ENCODE assay signal across 20 cellular contexts in the genomic region with DNA sequence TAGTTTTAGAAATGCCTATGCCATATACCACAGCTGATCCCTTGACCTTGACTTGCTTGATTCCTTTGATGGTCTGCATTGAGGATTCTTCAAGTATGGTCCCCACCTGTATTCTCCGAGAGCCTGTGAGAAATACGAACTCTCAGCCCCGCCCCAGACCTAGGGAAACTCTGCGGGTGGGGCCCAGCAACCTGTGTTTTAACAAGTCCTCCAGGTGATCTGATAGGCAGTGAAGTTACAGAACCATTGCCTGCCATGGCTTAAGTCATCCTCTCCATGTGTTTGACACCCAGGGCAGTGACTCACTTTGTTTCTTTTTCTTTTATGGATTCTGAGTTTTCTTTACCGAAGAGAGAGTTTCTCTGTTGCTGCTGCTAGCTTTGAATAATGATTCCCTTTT. TPM values are rescaled to one million over a fixed set of nuclear protein-coding genes. Genes with fewer than 3 reads are reported as not detected.
DNase-seq lines count a peak whose midpoint lies in the region; TF ChIP-seq lines count a peak whose summit lies in the region.
"Had no signal": no experiment of that assay in that cellular context is flagged by ENCODE, and none has a peak within 500 bp of the region (broad histone marks: within the 10 kb centered on the region; RNA-seq: fewer than 3 reads in every experiment).

No MANE protein-coding gene starts in this region.

- H3K9ac ChIP-seq in H9 (ENCODE audit: extremely low read depth, insufficient read length, low read length) (no peak overlapping the region), endodermal cell (ENCODE audit: extremely low read depth, low read length, poor library complexity, severe bottlenecking) (no peak overlapping the region)

- H3K56ac ChIP-seq in H9 (ENCODE audit: insufficient read length, low read depth, low read length), result no peak overlapping the region

- no peak overlapping the region for H3T11ph ChIP-seq in H9 (ENCODE audit: low read length)

- H3K79me1 ChIP-seq in H9 (ENCODE audit: insufficient read depth, low read depth, low read length, poor library complexity, severe bottlenecking), result no peaks in the 10 kb centered on the region

- H4K91ac ChIP-seq in H9 (ENCODE audit: insufficient read length, low read depth, low read length), result no peak overlapping the region

- no peak overlapping the region for H3K14ac ChIP-seq in H9 (ENCODE audit: insufficient read depth, low read length)

- H3K9me3 Mint-ChIP-seq in H9 (peaks cover 6% of the 10 kb centered on the region in 2 experiments; a peak in 2 of 5 replicates), endodermal cell (peaks cover 3% of the 10 kb centered on the region)
- H3K9me3 Mint-ChIP-seq: CD4-positive, CD25-positive, alpha-beta regulatory T cell had no signal

- no peak for TF ChIP-seq CTCF in H9 (conservative IDR thresholded peaks at IDR 0.05)
- TF ChIP-seq CTCF in endodermal cell (conservative IDR thresholded peaks at IDR 0.05), result no peak

- no peak overlapping the region for H2BK120ac ChIP-seq in H9 (ENCODE audit: low read depth, low read length, poor library complexity, severe bottlenecking)

- peaks cover 2% of the 10 kb centered on the region for H3K4me1 ChIP-seq in H9 (ENCODE audit: insufficient read depth, low read length)
- no peaks in the 10 kb centered on the region for H3K4me1 ChIP-seq in endodermal cell (ENCODE audit: control insufficient read depth, insufficient read depth, low read length)

- H3K27me3 Mint-ChIP-seq in H9 (ENCODE audit: low read depth) (peaks cover 14% of the 10 kb centered on the region), endodermal cell (ENCODE audit: insufficient read depth) (peaks cover 18% of the 10 kb centered on the region)

- no peak overlapping the region for H2BK20ac ChIP-seq in H9 (ENCODE audit: low read depth, low read length, poor library complexity, severe bottlenecking)

- H3K36me3 Mint-ChIP-seq in H9 (ENCODE audit: insufficient read depth in 1 of 3, low read depth in 3 of 3) (peaks cover 0 to 9% (median 0%) of the 10 kb centered on the region in 3 experiments; a peak in 3 of 7 replicates), endodermal cell (ENCODE audit: low read depth) (no peaks in the 10 kb centered on the region)
- H3K36me3 Mint-ChIP-seq: CD4-positive, CD25-positive, alpha-beta regulatory T cell had no signal

- H3K27ac Mint-ChIP-seq in H9 (no peak overlapping the region), endodermal cell (no peak overlapping the region)
- H3K27ac Mint-ChIP-seq: CD4-positive, CD25-positive, alpha-beta regulatory T cell had no signal

- no peak overlapping the region for H4K5ac ChIP-seq in H9 (ENCODE audit: insufficient read length, low read depth, low read length)

- no peaks in the 10 kb centered on the region for H4K20me1 ChIP-seq in H9 (ENCODE audit: control insufficient read depth, insufficient read depth, insufficient read length)

- H3K9me3 ChIP-seq in H9 (ENCODE audit: control insufficient read depth, low read depth, low read length) (no peaks in the 10 kb centered on the region), endodermal cell (ENCODE audit: control insufficient read depth, low read length) (no peaks in the 10 kb centered on the region)

- H3K27ac ChIP-seq in H9 (ENCODE audit: insufficient read length, low read depth, low read length), result no peak overlapping the region
- H3K27ac ChIP-seq in endodermal cell (ENCODE audit: low read depth, low read length), result no peak overlapping the region
- H3K27ac ChIP-seq: HL-60, RWPE1 had no signal

- no peak overlapping the region for H4K8ac ChIP-seq in H9 (replicated peaks; ENCODE audit: insufficient read length, low read depth, low read length)

- DNase-seq in H9, result peak; percentile 43
- peak; percentile 8 for DNase-seq in NCI-H2196 treated with DMSO at 0.1 percent for 48 hours (lab: John Stamatoyannopoulos, UW; ENCODE audit: unreplicated experiment)
- peak; percentile 84 for DNase-seq in endodermal cell
- peak; percentile 27 for DNase-seq in iPS-NIHi7 (ENCODE audit: extremely low spot score)
- DNase-seq in activated CD4-positive, alpha-beta T cell treated with anti-CD3 and anti-CD28 coated beads, Interleukin-2, amount 50 U/mL, for 48 hours, result no peak
- DNase-seq in islet precursor cell, result no peak
- DNase-seq in ureter (ENCODE audit: low spot score), result no peak
- DNase-seq in activated T-cell treated with anti-CD3 and anti-CD28 coated beads, Interleukin-2, amount 50 U/mL, for 48 hours, result no peak
- DNase-seq: AML-193; Calu3; CD4-positive, CD25-positive, alpha-beta regulatory T cell; DMS79 treated with DMSO at 0.1 percent for 48 hours; GOT3; NCI-H1092; NCI-H1694; NCI-H2171; NCI-H510A had no signal

- H3K27me3 ChIP-seq in H9 (ENCODE audit: insufficient read depth, low read length), result no peaks in the 10 kb centered on the region; the same call in 1 of the 2 replicates
- H3K27me3 ChIP-seq in endodermal cell (ENCODE audit: control insufficient read depth, insufficient read depth, low read length, poor library complexity, severe bottlenecking), result no peaks in the 10 kb centered on the region

- H3K4me1 Mint-ChIP-seq in H9 (peaks cover 39 to 52% of the 10 kb centered on the region in 2 experiments), endodermal cell (peaks cover 20% of the 10 kb centered on the region)
- H3K4me1 Mint-ChIP-seq: CD4-positive, CD25-positive, alpha-beta regulatory T cell had no signal

- H3K18ac ChIP-seq in H9 (ENCODE audit: insufficient read length, low read depth, low read length), result no peak overlapping the region

- H3K4me2 ChIP-seq in H9 (ENCODE audit: insufficient read depth, insufficient read length, low read length), result no peak overlapping the region

- H3K4ac ChIP-seq in H9 (ENCODE audit: low read depth, low read length), result no peak overlapping the region

- H3K4me3 Mint-ChIP-seq in H9, result no peak overlapping the region
- no peak overlapping the region for H3K4me3 Mint-ChIP-seq in endodermal cell
- H3K4me3 Mint-ChIP-seq: CD4-positive, CD25-positive, alpha-beta regulatory T cell had no signal

- H3K23me2 ChIP-seq in H9 (ENCODE audit: insufficient read length, low read depth, low read length, poor library complexity, severe bottlenecking), result no peaks in the 10 kb centered on the region

- no CpG with 5 or more reads among the region's 5 CpGs for WGBS in H9 (ENCODE audit: extremely low coverage, insufficient read length, low lambda C conversion rate)
- WGBS in endodermal cell (ENCODE audit: insufficient coverage in 1 of 2, insufficient read length in 1 of 2), 2 experiments, result 70 to 85% methylated on average over 4 to 5 of the region's 5 CpGs

- H2BK12ac ChIP-seq in H9 (ENCODE audit: insufficient read length, low read depth, low read length), result no peak overlapping the region

- H2BK5ac ChIP-seq in H9 (ENCODE audit: insufficient read length, low read length), result no peak overlapping the region

- no peak overlapping the region for H3K23ac ChIP-seq in H9 (ENCODE audit: insufficient read length, low read depth, low read length)

- no peaks in the 10 kb centered on the region for H3K79me2 ChIP-seq in H9 (ENCODE audit: insufficient read depth, low read length)

- no peak overlapping the region for H2AK5ac ChIP-seq in H9 (ENCODE audit: insufficient read length, low read length)

- no peaks in the 10 kb centered on the region for H3K36me3 ChIP-seq in endodermal cell (ENCODE audit: control insufficient read depth, insufficient read depth, low read length)

- H3K4me3 ChIP-seq in endodermal cell (ENCODE audit: low read length), result no peak overlapping the region

- H2AFZ ChIP-seq in H9 (ENCODE audit: low read length), result no peak overlapping the region

- H2BK15ac ChIP-seq in H9 (ENCODE audit: low read depth, low read length), result no peak overlapping the region

RNA-seq across cellular contexts. Expression of gene FRMPD1, which starts 18.5 kb away (rescaled TPM):
- 0.04 and 0.13 TPM in 2 replicates for total RNA-seq in H9 (2021)
- under 1 TPM; 0.33 to 0.55 TPM for total RNA-seq in endodermal cell
- 0.50 TPM for polyA plus RNA-seq in endodermal cell (2013, experiment 1 of 2)
- polyA plus RNA-seq in endodermal cell (2013, experiment 2 of 2), result 0.41 TPM
- not detected for total RNA-seq in ureter
- total RNA-seq: Calu3; CD4-positive, CD25-positive, alpha-beta regulatory T cell; SK-MEL-5 had no signal
- polyA plus RNA-seq: CD4-positive, CD25-positive, alpha-beta regulatory T cell had no signal

Comparison
In these comparisons a context has a peak if more than half of its experiments do, and no peak if none do; other contexts are left out.
1. DNase-seq: peak in H9 (single experiment), NCI-H2196 treated with DMSO at 0.1 percent for 48 hours (single experiment), endodermal cell (single experiment) and iPS-NIHi7 (single experiment); none in activated CD4-positive, alpha-beta T cell treated with anti-CD3 and anti-CD28 coated beads, Interleukin-2, amount 50 U/mL, for 48 hours (0 of 2), islet precursor cell (single experiment), ureter (single experiment) and activated T-cell treated with anti-CD3 and anti-CD28 coated beads, Interleukin-2, amount 50 U/mL, for 48 hours (0 of 2).